ENCODE assay signal across 1 cellular context in the genomic region with DNA sequence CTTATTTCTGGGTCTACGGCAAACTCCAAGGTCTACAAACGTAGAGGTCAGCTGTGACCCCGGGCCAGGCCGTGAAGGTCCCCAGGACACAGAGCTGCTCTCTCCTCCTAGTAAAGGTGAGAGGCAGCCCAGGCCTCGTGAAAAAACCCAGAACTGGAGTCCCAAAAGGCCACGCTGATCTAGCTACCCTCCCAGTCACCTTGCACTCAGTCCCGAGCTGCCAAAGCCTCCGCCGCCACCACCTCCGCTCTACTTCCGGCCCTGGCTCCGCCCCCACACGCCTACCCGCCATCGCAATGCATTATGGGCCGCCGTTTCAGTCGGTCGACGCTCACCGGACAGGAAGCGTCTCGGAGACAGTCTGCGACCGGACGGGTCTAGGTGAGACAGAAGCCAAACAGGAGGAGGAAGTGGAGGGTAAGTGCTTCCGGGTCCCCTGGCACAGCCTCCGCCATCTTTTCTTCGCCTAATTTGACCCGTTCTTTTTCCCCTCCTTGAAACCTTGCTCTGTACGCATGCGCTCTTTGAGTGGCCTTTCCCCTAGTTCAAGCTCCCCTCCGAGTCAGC.
A peak's percentile ranks its signal among the peaks of the same experiment; 100 is the strongest.
TF ChIP-seq lines count a peak whose summit lies in the region.

A gene with protein sequence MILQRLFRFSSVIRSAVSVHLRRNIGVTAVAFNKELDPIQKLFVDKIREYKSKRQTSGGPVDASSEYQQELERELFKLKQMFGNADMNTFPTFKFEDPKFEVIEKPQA (minus strand): TSS at position 251 of the 567 bp plus-strand sequence. CDS start 5,110 bp downstream, outside the sequence.
A gene (plus strand): TSS at position 319 of the 567 bp plus-strand sequence. CDS start 6,627 bp downstream, outside the sequence.

TF ChIP-seq in HepG2, 621 proteins besides CTCF, POLR2A, EP300 and RAD21 (continued from another document and continues in another):
- peak; percentile 90; the same call in 1 of the 2 replicates for TF ChIP-seq ELF4 (CRISPR knock-in tag; IDR thresholded peaks at IDR 0.05; ENCODE audit: borderline replicate concordance)
- TF ChIP-seq, protein P1, sequence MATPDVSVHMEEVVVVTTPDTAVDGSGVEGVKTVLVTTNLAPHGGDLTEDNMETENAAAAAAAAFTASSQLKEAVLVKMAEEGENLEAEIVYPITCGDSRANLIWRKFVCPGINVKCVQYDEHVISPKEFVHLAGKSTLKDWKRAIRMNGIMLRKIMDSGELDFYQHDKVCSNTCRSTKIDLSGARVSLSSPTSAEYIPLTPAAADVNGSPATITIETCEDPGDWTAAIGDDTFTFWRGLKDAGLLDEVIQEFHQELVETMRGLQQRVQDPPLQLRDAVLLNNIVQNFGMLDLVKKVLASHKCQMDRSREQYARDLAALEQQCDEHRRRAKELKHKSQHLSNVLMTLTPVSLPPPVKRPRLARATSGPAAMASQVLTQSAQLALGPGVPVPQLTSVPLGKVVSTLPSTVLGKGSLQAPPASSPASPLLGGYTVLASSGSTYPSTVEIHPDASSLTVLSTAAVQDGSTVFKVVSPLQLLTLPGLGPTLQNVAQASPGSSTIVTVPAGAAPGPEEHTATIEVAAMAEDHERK (CRISPR knock-in tag; IDR thresholded peaks at IDR 0.05; ENCODE audit: low read depth) = 0 out of 2 replicates have a peak, but pooled peaks have one; percentile 49
- TF ChIP-seq ZNF792 (CRISPR knock-in tag; IDR thresholded peaks at IDR 0.05) = no peak; the same call in 1 of the 2 replicates
- TF ChIP-seq, protein P2, sequence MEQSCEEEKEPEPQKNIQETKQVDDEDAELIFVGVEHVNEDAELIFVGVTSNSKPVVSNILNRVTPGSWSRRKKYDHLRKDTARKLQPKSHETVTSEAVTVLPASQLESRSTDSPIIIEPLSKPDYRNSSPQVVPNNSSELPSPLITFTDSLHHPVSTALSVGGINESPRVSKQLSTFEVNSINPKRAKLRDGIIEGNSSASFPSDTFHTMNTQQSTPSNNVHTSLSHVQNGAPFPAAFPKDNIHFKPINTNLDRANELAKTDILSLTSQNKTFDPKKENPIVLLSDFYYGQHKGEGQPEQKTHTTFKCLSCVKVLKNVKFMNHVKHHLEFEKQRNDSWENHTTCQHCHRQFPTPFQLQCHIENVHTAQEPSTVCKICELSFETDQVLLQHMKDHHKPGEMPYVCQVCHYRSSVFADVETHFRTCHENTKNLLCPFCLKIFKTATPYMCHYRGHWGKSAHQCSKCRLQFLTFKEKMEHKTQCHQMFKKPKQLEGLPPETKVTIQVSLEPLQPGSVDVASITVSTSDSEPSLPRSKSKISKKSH (CRISPR knock-in tag; IDR thresholded peaks at IDR 0.05; ENCODE audit: borderline replicate concordance) = no peak; the same call in 1 of the 2 replicates
- TF ChIP-seq NKX3-1 (CRISPR knock-in tag; IDR thresholded peaks at IDR 0.05) = no peak
- TF ChIP-seq ZNF225 (CRISPR knock-in tag; IDR thresholded peaks at IDR 0.05) = no peak
- peak; percentile 30; the same call in 1 of the 2 replicates for TF ChIP-seq HDAC1 (CRISPR knock-in tag; IDR thresholded peaks at IDR 0.05)
- TF ChIP-seq, protein P3, sequence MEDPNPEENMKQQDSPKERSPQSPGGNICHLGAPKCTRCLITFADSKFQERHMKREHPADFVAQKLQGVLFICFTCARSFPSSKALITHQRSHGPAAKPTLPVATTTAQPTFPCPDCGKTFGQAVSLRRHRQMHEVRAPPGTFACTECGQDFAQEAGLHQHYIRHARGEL (CRISPR knock-in tag; IDR thresholded peaks at IDR 0.05) = no peak
- TF ChIP-seq CBX1 (IDR thresholded peaks at IDR 0.05; ENCODE audit: low read depth) = no peak
- no peak for TF ChIP-seq ZNF557 (CRISPR knock-in tag; IDR thresholded peaks at IDR 0.05)
- no peak for TF ChIP-seq ZNF282 (IDR thresholded peaks at IDR 0.05; ENCODE audit: partially characterized antibody)
- no peak for TF ChIP-seq ZNF776 (CRISPR knock-in tag; IDR thresholded peaks at IDR 0.05)
- TF ChIP-seq ZNF589 (CRISPR knock-in tag; conservative IDR thresholded peaks at IDR 0.05) = 0 out of 2 replicates have a peak, but pooled peaks have one; percentile 5
- no peak for TF ChIP-seq BHLHE40 (IDR thresholded peaks at IDR 0.05; ENCODE audit: low read length)
- TF ChIP-seq MEIS2 (CRISPR knock-in tag; IDR thresholded peaks at IDR 0.05) = no peak; the same call in 1 of the 2 replicates
- TF ChIP-seq, protein P4, sequence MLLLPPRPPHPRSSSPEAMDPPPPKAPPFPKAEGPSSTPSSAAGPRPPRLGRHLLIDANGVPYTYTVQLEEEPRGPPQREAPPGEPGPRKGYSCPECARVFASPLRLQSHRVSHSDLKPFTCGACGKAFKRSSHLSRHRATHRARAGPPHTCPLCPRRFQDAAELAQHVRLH (CRISPR knock-in tag; IDR thresholded peaks at IDR 0.05; ENCODE audit: borderline replicate concordance, low read depth) = no peak
- TF ChIP-seq, protein P5, sequence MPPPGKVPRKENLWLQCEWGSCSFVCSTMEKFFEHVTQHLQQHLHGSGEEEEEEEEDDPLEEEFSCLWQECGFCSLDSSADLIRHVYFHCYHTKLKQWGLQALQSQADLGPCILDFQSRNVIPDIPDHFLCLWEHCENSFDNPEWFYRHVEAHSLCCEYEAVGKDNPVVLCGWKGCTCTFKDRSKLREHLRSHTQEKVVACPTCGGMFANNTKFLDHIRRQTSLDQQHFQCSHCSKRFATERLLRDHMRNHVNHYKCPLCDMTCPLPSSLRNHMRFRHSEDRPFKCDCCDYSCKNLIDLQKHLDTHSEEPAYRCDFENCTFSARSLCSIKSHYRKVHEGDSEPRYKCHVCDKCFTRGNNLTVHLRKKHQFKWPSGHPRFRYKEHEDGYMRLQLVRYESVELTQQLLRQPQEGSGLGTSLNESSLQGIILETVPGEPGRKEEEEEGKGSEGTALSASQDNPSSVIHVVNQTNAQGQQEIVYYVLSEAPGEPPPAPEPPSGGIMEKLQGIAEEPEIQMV (CRISPR knock-in tag; IDR thresholded peaks at IDR 0.05; ENCODE audit: low read depth) = peak; percentile 73; the same call in 1 of the 2 replicates
- no peak for TF ChIP-seq TCF12 (IDR thresholded peaks at IDR 0.05)
- TF ChIP-seq TCF12 (CRISPR knock-in tag; IDR thresholded peaks at IDR 0.05) = no peak; the same call in 1 of the 2 replicates
- no peak for TF ChIP-seq JDP2 (CRISPR knock-in tag; IDR thresholded peaks at IDR 0.05; ENCODE audit: borderline replicate concordance)
- 0 out of 2 replicates have a peak, but pooled peaks have one; percentile 45 for TF ChIP-seq ZIK1 (CRISPR knock-in tag; IDR thresholded peaks at IDR 0.05; ENCODE audit: borderline replicate concordance, low read depth)
- TF ChIP-seq TBL1XR1 (IDR thresholded peaks at IDR 0.05; ENCODE audit: borderline replicate concordance, low read length, partially characterized antibody) = peak; percentile 43
- TF ChIP-seq ZNF44 (CRISPR knock-in tag; IDR thresholded peaks at IDR 0.05) = no peak; the same call in 1 of the 2 replicates
- TF ChIP-seq HOXA9 (CRISPR knock-in tag; IDR thresholded peaks at IDR 0.05; ENCODE audit: borderline replicate concordance) = no peak
- TF ChIP-seq NONO (IDR thresholded peaks at IDR 0.05) = no peak
- TF ChIP-seq NONO (CRISPR knock-in tag; conservative IDR thresholded peaks at IDR 0.05) = peak; percentile 68; the same call in 1 of the 2 replicates
- no peak for TF ChIP-seq CEBPB (IDR thresholded peaks at IDR 0.05; ENCODE audit: borderline replicate concordance, low read depth, low read length)
- 0 out of 2 replicates have a peak, but pooled peaks have one; percentile 19 for TF ChIP-seq SMAD3 (CRISPR knock-in tag; IDR thresholded peaks at IDR 0.05)
- TF ChIP-seq, protein P6, sequence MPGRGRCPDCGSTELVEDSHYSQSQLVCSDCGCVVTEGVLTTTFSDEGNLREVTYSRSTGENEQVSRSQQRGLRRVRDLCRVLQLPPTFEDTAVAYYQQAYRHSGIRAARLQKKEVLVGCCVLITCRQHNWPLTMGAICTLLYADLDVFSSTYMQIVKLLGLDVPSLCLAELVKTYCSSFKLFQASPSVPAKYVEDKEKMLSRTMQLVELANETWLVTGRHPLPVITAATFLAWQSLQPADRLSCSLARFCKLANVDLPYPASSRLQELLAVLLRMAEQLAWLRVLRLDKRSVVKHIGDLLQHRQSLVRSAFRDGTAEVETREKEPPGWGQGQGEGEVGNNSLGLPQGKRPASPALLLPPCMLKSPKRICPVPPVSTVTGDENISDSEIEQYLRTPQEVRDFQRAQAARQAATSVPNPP (CRISPR knock-in tag; IDR thresholded peaks at IDR 0.05) = no peak
- TF ChIP-seq RFX3 (CRISPR knock-in tag; IDR thresholded peaks at IDR 0.05) = no peak
- no peak for TF ChIP-seq CCAR2 (optimal IDR thresholded peaks at IDR 0.05; ENCODE audit: low read depth, low read length)
- TF ChIP-seq PAF1 (CRISPR knock-in tag; IDR thresholded peaks at IDR 0.05) = no peak
- TF ChIP-seq ZFP90 (CRISPR knock-in tag; IDR thresholded peaks at IDR 0.05; ENCODE audit: borderline replicate concordance) = no peak
- TF ChIP-seq, protein P7, sequence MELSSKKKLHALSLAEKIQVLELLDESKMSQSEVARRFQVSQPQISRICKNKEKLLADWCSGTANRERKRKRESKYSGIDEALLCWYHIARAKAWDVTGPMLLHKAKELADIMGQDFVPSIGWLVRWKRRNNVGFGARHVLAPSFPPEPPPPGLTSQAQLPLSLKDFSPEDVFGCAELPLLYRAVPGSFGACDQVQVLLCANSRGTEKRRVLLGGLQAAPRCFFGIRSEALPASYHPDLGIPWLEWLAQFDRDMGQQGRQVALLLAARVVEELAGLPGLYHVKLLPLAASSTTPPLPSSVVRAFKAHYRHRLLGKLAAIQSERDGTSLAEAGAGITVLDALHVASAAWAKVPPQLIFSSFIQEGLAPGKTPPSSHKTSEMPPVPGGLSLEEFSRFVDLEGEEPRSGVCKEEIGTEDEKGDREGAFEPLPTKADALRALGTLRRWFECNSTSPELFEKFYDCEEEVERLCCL (CRISPR knock-in tag; IDR thresholded peaks at IDR 0.05; ENCODE audit: borderline replicate concordance) = peak; percentile 27; the same call in 1 of the 2 replicates
- TF ChIP-seq RELA (CRISPR knock-in tag; IDR thresholded peaks at IDR 0.05) = no peak
- TF ChIP-seq, protein P8, sequence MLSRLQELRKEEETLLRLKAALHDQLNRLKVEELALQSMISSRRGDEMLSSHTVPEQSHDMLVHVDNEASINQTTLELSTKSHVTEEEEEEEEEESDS (CRISPR knock-in tag; IDR thresholded peaks at IDR 0.05; ENCODE audit: borderline replicate concordance) = no peak
- no peak for TF ChIP-seq ZNF33B (CRISPR knock-in tag; IDR thresholded peaks at IDR 0.05)
- peak; percentile 28; the same call in 1 of the 2 replicates for TF ChIP-seq ZNF891 (CRISPR knock-in tag; IDR thresholded peaks at IDR 0.05)
- TF ChIP-seq, protein P9, sequence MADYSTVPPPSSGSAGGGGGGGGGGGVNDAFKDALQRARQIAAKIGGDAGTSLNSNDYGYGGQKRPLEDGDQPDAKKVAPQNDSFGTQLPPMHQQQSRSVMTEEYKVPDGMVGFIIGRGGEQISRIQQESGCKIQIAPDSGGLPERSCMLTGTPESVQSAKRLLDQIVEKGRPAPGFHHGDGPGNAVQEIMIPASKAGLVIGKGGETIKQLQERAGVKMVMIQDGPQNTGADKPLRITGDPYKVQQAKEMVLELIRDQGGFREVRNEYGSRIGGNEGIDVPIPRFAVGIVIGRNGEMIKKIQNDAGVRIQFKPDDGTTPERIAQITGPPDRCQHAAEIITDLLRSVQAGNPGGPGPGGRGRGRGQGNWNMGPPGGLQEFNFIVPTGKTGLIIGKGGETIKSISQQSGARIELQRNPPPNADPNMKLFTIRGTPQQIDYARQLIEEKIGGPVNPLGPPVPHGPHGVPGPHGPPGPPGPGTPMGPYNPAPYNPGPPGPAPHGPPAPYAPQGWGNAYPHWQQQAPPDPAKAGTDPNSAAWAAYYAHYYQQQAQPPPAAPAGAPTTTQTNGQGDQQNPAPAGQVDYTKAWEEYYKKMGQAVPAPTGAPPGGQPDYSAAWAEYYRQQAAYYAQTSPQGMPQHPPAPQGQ (CRISPR knock-in tag; IDR thresholded peaks at IDR 0.05; ENCODE audit: borderline replicate concordance) = no peak
- TF ChIP-seq, protein P10, sequence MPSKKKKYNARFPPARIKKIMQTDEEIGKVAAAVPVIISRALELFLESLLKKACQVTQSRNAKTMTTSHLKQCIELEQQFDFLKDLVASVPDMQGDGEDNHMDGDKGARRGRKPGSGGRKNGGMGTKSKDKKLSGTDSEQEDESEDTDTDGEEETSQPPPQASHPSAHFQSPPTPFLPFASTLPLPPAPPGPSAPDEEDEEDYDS (CRISPR knock-in tag; IDR thresholded peaks at IDR 0.05) = peak; percentile 95
- TF ChIP-seq, protein P11, sequence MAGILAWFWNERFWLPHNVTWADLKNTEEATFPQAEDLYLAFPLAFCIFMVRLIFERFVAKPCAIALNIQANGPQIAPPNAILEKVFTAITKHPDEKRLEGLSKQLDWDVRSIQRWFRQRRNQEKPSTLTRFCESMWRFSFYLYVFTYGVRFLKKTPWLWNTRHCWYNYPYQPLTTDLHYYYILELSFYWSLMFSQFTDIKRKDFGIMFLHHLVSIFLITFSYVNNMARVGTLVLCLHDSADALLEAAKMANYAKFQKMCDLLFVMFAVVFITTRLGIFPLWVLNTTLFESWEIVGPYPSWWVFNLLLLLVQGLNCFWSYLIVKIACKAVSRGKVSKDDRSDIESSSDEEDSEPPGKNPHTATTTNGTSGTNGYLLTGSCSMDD (CRISPR knock-in tag; IDR thresholded peaks at IDR 0.05) = no peak
- no peak for TF ChIP-seq ZNF256 (CRISPR knock-in tag; conservative IDR thresholded peaks at IDR 0.05)
- peak; percentile 88 for TF ChIP-seq KMT2B (CRISPR knock-in tag; IDR thresholded peaks at IDR 0.05)
- TF ChIP-seq KDM4B (CRISPR knock-in tag; IDR thresholded peaks at IDR 0.05) = no peak
- peak; percentile 88 for TF ChIP-seq MTA1 (CRISPR knock-in tag; IDR thresholded peaks at IDR 0.05; ENCODE audit: borderline replicate concordance)
- peak; percentile 84 for TF ChIP-seq MEF2D (CRISPR knock-in tag; IDR thresholded peaks at IDR 0.05)
- TF ChIP-seq, protein P12, sequence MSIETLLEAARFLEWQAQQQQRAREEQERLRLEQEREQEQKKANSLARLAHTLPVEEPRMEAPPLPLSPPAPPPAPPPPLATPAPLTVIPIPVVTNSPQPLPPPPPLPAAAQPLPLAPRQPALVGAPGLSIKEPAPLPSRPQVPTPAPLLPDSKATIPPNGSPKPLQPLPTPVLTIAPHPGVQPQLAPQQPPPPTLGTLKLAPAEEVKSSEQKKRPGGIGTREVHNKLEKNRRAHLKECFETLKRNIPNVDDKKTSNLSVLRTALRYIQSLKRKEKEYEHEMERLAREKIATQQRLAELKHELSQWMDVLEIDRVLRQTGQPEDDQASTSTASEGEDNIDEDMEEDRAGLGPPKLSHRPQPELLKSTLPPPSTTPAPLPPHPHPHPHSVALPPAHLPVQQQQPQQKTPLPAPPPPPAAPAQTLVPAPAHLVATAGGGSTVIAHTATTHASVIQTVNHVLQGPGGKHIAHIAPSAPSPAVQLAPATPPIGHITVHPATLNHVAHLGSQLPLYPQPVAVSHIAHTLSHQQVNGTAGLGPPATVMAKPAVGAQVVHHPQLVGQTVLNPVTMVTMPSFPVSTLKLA (IDR thresholded peaks at IDR 0.05) = peak; percentile 43; the same call in 1 of the 2 replicates
- no peak for TF ChIP-seq ZNF546 (CRISPR knock-in tag; conservative IDR thresholded peaks at IDR 0.05)
- TF ChIP-seq, protein P13, sequence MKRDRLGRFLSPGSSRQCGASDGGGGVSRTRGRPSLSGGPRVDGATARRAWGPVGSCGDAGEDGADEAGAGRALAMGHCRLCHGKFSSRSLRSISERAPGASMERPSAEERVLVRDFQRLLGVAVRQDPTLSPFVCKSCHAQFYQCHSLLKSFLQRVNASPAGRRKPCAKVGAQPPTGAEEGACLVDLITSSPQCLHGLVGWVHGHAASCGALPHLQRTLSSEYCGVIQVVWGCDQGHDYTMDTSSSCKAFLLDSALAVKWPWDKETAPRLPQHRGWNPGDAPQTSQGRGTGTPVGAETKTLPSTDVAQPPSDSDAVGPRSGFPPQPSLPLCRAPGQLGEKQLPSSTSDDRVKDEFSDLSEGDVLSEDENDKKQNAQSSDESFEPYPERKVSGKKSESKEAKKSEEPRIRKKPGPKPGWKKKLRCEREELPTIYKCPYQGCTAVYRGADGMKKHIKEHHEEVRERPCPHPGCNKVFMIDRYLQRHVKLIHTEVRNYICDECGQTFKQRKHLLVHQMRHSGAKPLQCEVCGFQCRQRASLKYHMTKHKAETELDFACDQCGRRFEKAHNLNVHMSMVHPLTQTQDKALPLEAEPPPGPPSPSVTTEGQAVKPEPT (CRISPR knock-in tag; IDR thresholded peaks at IDR 0.05; ENCODE audit: low read depth) = no peak
